ENCODE assay signal across 18 cellular contexts in the genomic region with DNA sequence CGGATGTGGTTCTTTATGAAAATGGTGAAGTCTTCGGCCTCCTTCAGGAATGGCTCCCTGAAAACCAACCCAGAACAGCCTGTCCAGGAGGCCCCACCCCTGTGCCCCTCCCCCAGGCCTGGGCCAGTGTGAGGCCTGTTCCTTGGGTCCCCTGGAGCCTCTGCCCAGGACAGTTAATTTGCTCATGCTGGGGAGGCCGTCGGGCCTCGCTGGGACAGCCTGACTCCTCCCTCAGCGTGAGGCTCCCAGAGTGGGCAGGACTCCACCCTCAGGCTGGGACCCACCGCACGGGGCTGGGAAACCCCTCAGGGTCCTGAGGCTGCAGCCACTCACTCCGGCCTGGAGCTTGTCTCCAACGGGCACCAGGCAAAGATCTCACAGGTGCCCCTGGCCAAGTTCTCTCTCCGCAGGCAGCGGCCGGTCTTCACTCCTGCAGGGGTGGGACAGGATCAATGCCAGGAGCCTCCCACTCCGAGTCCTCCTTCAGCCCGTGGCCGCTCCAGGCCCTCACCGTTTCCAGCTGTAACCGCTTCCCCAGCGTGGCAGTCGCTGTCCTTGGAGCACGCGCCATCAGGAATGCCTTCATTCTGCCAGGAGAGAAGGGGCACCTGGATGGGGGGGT. TPM values are rescaled to one million over a fixed set of nuclear protein-coding genes. Genes with fewer than 3 reads are reported as not detected.
A peak's percentile ranks its signal among the peaks of the same experiment; 100 is the strongest.
DNase-seq lines count a peak whose midpoint lies in the region; ATAC-seq and TF ChIP-seq lines count a peak whose summit lies in the region.
"Had no signal": no experiment of that assay in that cellular context is flagged by ENCODE, and none has a peak within 500 bp of the region (broad histone marks: within the 10 kb centered on the region; RNA-seq: fewer than 3 reads in every experiment).

No MANE protein-coding gene starts in this region.

- H3K4me3 Mint-ChIP-seq in IgD-negative memory B cell: peak overlapping the region; percentile 76 to 96 (median 94)
- H3K4me3 Mint-ChIP-seq: CD4-positive, alpha-beta memory T cell had no signal

- ATAC-seq in esophagus mucosa (peak; percentile 17), sciatic nerve (peak; percentile 26)

- H3K9ac ChIP-seq in BLaER1 treated with 17β-estradiol and CSF1 and Interleukin-3, amounts not matched to agents 10 nM and 100 nM: no peak overlapping the region

- H3K9me3 Mint-ChIP-seq in IgD-negative memory B cell: peaks cover 0 to 3% (median 0%) of the 10 kb centered on the region in 3 donors
- H3K9me3 Mint-ChIP-seq: CD4-positive, alpha-beta memory T cell had no signal

- DNase-seq in sciatic nerve (ENCODE audit: low spot score) (no peak), H4 (ENCODE audit: low spot score) (no peak), NCI-H187 treated with DMSO at 0.1 percent for 48 hours (lab: John Stamatoyannopoulos, UW) (no peak), left ventricle myocardium inferior (no peak), SIG-M5 (lab: John Stamatoyannopoulos, UW) (no peak)
- DNase-seq: ACHN; Calu3; CD4-positive, alpha-beta memory T cell; DMS53; MV-4-11; NCI-H1417 treated with DMSO at 0.1 percent for 48 hours; NCI-H2029 treated with DMSO at 0.1 percent for 48 hours; NCI-H2171 treated with DMSO at 0.1 percent for 48 hours; NCI-H446 treated with DMSO at 0.1 percent for 48 hours; PC-9 had no signal

- H3K27ac ChIP-seq in BLaER1 treated with 17β-estradiol and CSF1 and Interleukin-3, amounts not matched to agents 10 nM and 100 nM: no peak overlapping the region
- no peak overlapping the region for H3K27ac ChIP-seq in left ventricle myocardium inferior (replicated peaks)
- H3K27ac ChIP-seq: PC-9 had no signal

- H3K4me1 ChIP-seq in BLaER1 treated with 17β-estradiol and CSF1 and Interleukin-3, amounts not matched to agents 10 nM and 100 nM: peaks cover 14 to 72% (median 61%) of the 10 kb centered on the region in 10 experiments
- peaks cover 10% of the 10 kb centered on the region for H3K4me1 ChIP-seq in left ventricle myocardium inferior

- H4K20me1 ChIP-seq in BLaER1 treated with 17β-estradiol and CSF1 and Interleukin-3, amounts not matched to agents 10 nM and 100 nM: peaks cover 0 to 34% (median 7%) of the 10 kb centered on the region in 11 experiments; a peak in 10 of 22 replicates

- peaks cover 16 to 39% (median 34%) of the 10 kb centered on the region in 3 donors for H3K4me1 Mint-ChIP-seq in IgD-negative memory B cell

- peaks cover 0 to 13% (median 0%) of the 10 kb centered on the region in 11 experiments; a peak in 2 of 22 replicates for H3K36me3 ChIP-seq in BLaER1 treated with 17β-estradiol and CSF1 and Interleukin-3, amounts not matched to agents 10 nM and 100 nM
- no peaks in the 10 kb centered on the region for H3K36me3 ChIP-seq in left ventricle myocardium inferior

- H3K4me2 ChIP-seq in BLaER1 treated with 17β-estradiol and CSF1 and Interleukin-3, amounts not matched to agents 10 nM and 100 nM: peak overlapping the region in 7 of 11 experiments; percentile 16 to 83 (median 51); a peak in 12 of 22 replicates
- H3K4me2 ChIP-seq: PC-9 had no signal

- peaks cover 0 to 15% (median 0%) of the 10 kb centered on the region in 11 experiments; a peak in 6 of 22 replicates for H3K27me3 ChIP-seq in BLaER1 treated with 17β-estradiol and CSF1 and Interleukin-3, amounts not matched to agents 10 nM and 100 nM
- peaks cover 63% of the 10 kb centered on the region for H3K27me3 ChIP-seq in left ventricle myocardium inferior (ENCODE audit: low read depth)

- H3K27ac Mint-ChIP-seq in IgD-negative memory B cell: peak overlapping the region; percentile 81 to 94 (median 88)

- H3K9me3 ChIP-seq in BLaER1 treated with 17β-estradiol and CSF1 and Interleukin-3, amounts not matched to agents 10 nM and 100 nM (replicated peaks in 1 of 11): no peaks in the 10 kb centered on the region
- H3K9me3 ChIP-seq in left ventricle myocardium inferior (replicated peaks): no peaks in the 10 kb centered on the region

- H3K36me3 Mint-ChIP-seq in IgD-negative memory B cell: peaks cover 7% of the 10 kb centered on the region

- no peak for TF ChIP-seq CTCF in left ventricle myocardium inferior (IDR thresholded peaks at IDR 0.05; ENCODE audit: borderline replicate concordance)

- no peaks in the 10 kb centered on the region for H3K27me3 Mint-ChIP-seq in IgD-negative memory B cell
- H3K27me3 Mint-ChIP-seq: CD4-positive, alpha-beta memory T cell had no signal

- intact Hi-C loops in sciatic nerve (cut with DNase I) (no loop called here), left ventricle myocardium inferior (cut with micrococcal nuclease) (no loop called here)

- H3K4me3 ChIP-seq in BLaER1 treated with 17β-estradiol and CSF1 and Interleukin-3, amounts not matched to agents 10 nM and 100 nM: no peak overlapping the region
- H3K4me3 ChIP-seq in left ventricle myocardium inferior: no peak overlapping the region
- H3K4me3 ChIP-seq: PC-9 had no signal

RNA-seq across cellular contexts. Expression of a gene that starts 5.8 kb away (rescaled TPM):
- polyA plus RNA-seq in IgD-negative memory B cell: 764 TPM
- total RNA-seq in esophagus mucosa (0.72 TPM), sciatic nerve (1.8 TPM), left ventricle myocardium inferior (18.3 TPM)
- not detected in 2 replicates for total RNA-seq in H4 (2014; rRNA removed; shearing (Covaris generic))

RNA-seq across cellular contexts. Expression of a gene that starts 21.6 kb away (rescaled TPM):
- polyA plus RNA-seq in IgD-negative memory B cell: 81.8 TPM
- total RNA-seq in esophagus mucosa (35.0 TPM), sciatic nerve (18.4 TPM), left ventricle myocardium inferior (57.0 TPM)
- total RNA-seq in H4 (2014; rRNA removed; shearing (Covaris generic)): 15.9 and 26.6 TPM in 2 replicates

RNA-seq across cellular contexts. Expression of a gene that starts 21.8 kb away (rescaled TPM):
- 72.1 TPM for polyA plus RNA-seq in IgD-negative memory B cell
- total RNA-seq in esophagus mucosa (209 TPM), sciatic nerve (168 TPM), left ventricle myocardium inferior (165 TPM)
- 77.8 and 86.8 TPM in 2 replicates for total RNA-seq in H4 (2014; rRNA removed; shearing (Covaris generic))

RNA-seq across cellular contexts. Expression of a gene that starts 33.5 kb away (rescaled TPM):
- polyA plus RNA-seq in IgD-negative memory B cell: 0.34 TPM
- total RNA-seq in esophagus mucosa (3.4 TPM), sciatic nerve (0.36 TPM), left ventricle myocardium inferior (0.33 TPM)
- total RNA-seq in H4 (2014; rRNA removed; shearing (Covaris generic)): 8.5 and 9.4 TPM in 2 replicates

RNA-seq across cellular contexts. Expression of a gene that starts 53.6 kb away (rescaled TPM):
- polyA plus RNA-seq in IgD-negative memory B cell: 13.0 TPM
- total RNA-seq in esophagus mucosa (4.9 TPM), sciatic nerve (15.7 TPM), left ventricle myocardium inferior (6.2 TPM)
- total RNA-seq in H4 (2014; rRNA removed; shearing (Covaris generic)): 12.6 and 22.6 TPM in 2 replicates
